4 cellular contexts compared by ENCODE assay signal in genomic region chr9:129662239-129662638, GRCh38. TPM values are rescaled to one million over a fixed set of nuclear protein-coding genes. Genes with fewer than 3 reads are reported as not detected.
"Had no signal": no experiment of that assay in that cellular context is flagged by ENCODE, and none has a peak within 500 bp of the region (broad histone marks: within the 10 kb centered on the region; RNA-seq: fewer than 3 reads in every experiment).

No MANE protein-coding gene starts in this region.

RNA-seq across cellular contexts. Expression of gene PRRX2, which starts 3.2 kb away (rescaled TPM):
- total RNA-seq: HepG2, HT-29, HT1080 had no signal
- polyA plus RNA-seq: IgD-negative memory B cell had no signal

RNA-seq across cellular contexts. Expression of gene C9orf50, which starts 41.3 kb away (rescaled TPM):
- total RNA-seq: HepG2, HT-29, HT1080 had no signal
- polyA plus RNA-seq: HepG2, IgD-negative memory B cell had no signal
